ENCODE assay signal across 18 cellular contexts in the genomic region with DNA sequence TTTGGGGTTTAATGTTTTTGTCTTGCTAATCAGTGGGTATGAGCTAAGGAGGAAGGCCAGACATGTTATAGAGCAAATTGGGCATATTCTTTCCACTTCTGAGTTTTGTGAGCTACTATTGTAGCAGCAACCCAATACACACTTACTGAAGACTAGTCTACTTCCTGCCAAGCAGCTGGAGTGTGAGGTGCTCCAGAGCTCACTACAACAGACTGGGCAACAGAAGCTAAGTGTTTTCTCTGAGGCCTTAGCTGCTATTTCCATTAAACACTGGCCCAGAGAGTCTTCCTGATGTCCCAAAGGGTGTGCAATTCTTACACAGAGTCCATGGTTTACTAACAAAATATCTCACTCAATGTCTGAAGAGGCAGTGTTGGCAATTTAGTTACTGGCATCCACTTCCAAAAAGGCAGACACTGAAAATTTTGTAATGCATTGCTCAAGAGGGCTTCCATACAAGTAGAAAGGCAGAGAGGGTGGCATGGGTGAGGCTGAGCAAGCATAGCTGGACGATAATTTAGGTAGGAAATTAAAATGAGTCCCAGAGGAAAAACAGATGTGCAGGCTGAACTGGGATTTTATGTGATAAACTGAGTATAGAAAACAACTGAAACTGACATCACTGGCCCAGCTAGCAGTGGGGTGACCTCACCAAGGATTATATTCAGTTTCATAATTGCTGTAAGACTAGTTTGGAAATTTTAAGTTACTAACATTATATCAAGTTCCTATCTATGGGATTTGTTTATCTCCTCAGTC.
DNase-seq lines count a peak whose midpoint lies in the region; ATAC-seq and TF ChIP-seq lines count a peak whose summit lies in the region.
"Had no signal": no experiment of that assay in that cellular context is flagged by ENCODE, and none has a peak within 500 bp of the region (broad histone marks: within the 10 kb centered on the region; RNA-seq: fewer than 3 reads in every experiment).

No MANE protein-coding gene starts in this region.

- no peaks in the 10 kb centered on the region for H3K27me3 ChIP-seq in DND-41 (ENCODE audit: insufficient read depth, low read length, poor library complexity)
- H3K27me3 ChIP-seq: BLaER1 treated with 17β-estradiol and CSF1 and Interleukin-3, amounts not matched to agents 10 nM and 100 nM; breast epithelium had no signal

- H3K36me3 ChIP-seq in DND-41 (ENCODE audit: insufficient read depth, low read length) = no peaks in the 10 kb centered on the region
- H3K36me3 ChIP-seq: BLaER1 treated with 17β-estradiol and CSF1 and Interleukin-3, amounts not matched to agents 10 nM and 100 nM; breast epithelium; prostate gland had no signal

- TF ChIP-seq POLR2A in erythroblast (IDR thresholded peaks at IDR 0.05; ENCODE audit: low read length) = no peak

- no peak overlapping the region for H3K27ac Mint-ChIP-seq in WTC11
- peak overlapping the region; percentile 22 for H3K27ac Mint-ChIP-seq in memory B cell
- no peak overlapping the region for H3K27ac Mint-ChIP-seq in mesothelial cell of epicardium
- H3K27ac Mint-ChIP-seq: activated T-helper 1 cell treated with anti-CD3 and anti-CD28 coated beads, Interleukin-12 subunit alpha, Interleukin-12 subunit beta, Interleukin-2, Interleukin-4 antibody, amounts not matched to agents 30 ng/mL and 10 ng/mL and 1 ng/mL, durations not matched to agents 14 hours and 24 hours and 36 hours; endodermal cell; stimulated activated naive CD8-positive, alpha-beta T cell treated with anti-CD3 and anti-CD28 coated beads, Interleukin-15, Interleukin-2, amounts not matched to agents 100 ng/mL and 50 ng/mL, for 24 hours had no signal

- H3K79me2 ChIP-seq in DND-41 (ENCODE audit: insufficient read depth, low read length) = no peaks in the 10 kb centered on the region

- peaks cover 7% of the 10 kb centered on the region; the same call in 1 of the 2 replicates for H3K4me1 Mint-ChIP-seq in WTC11
- H3K4me1 Mint-ChIP-seq in memory B cell = no peaks in the 10 kb centered on the region
- H3K4me1 Mint-ChIP-seq in mesothelial cell of epicardium = peaks cover 26% of the 10 kb centered on the region

- no peak overlapping the region for H3K9ac ChIP-seq in DND-41 (ENCODE audit: low read depth, low read length)
- H3K9ac ChIP-seq: BLaER1 treated with 17β-estradiol and CSF1 and Interleukin-3, amounts not matched to agents 10 nM and 100 nM had no signal

- POLR2A ChIA-PET in WTC11 (lab: Charles Lee) = no interaction called here

- no peak overlapping the region for H3K4me3 ChIP-seq in DND-41 (ENCODE audit: low read depth in 1 of 2, low read length in 2 of 2)
- H3K4me3 ChIP-seq: BLaER1 treated with 17β-estradiol and CSF1 and Interleukin-3, amounts not matched to agents 10 nM and 100 nM; breast epithelium; prostate gland had no signal

- H3K27ac ChIP-seq in DND-41 (ENCODE audit: low read length) = no peak overlapping the region
- H3K27ac ChIP-seq: BLaER1 treated with 17β-estradiol and CSF1 and Interleukin-3, amounts not matched to agents 10 nM and 100 nM; breast epithelium; prostate gland had no signal

- ATAC-seq in DND-41 (ENCODE audit: insufficient read depth, low read depth) = peak; percentile 54; the same call in 1 of the 3 replicates
- ATAC-seq in GM18907 (IDR thresholded peaks at IDR 0.05; ENCODE audit: unreplicated experiment) = peak; percentile 59
- ATAC-seq in WTC11 = peak; percentile 62
- no peak for ATAC-seq in memory B cell (ENCODE audit: low read depth)
- ATAC-seq in HG03139 (IDR thresholded peaks at IDR 0.05; ENCODE audit: unreplicated experiment) = no peak
- ATAC-seq: SK-N-SH treated with all-trans-retinoic acid at 6 μM for 48 hours had no signal

- no peaks in the 10 kb centered on the region for H3K9me3 ChIP-seq in DND-41 (ENCODE audit: insufficient read depth, low read length, severe bottlenecking)
- H3K9me3 ChIP-seq: breast epithelium, prostate gland had no signal

- no peaks in the 10 kb centered on the region for H3K4me1 ChIP-seq in DND-41 (ENCODE audit: insufficient read depth, low read length)
- H3K4me1 ChIP-seq: BLaER1 treated with 17β-estradiol and CSF1 and Interleukin-3, amounts not matched to agents 10 nM and 100 nM; breast epithelium; prostate gland had no signal

- H3K9me3 Mint-ChIP-seq in WTC11 = peaks cover 11% of the 10 kb centered on the region
- peaks cover 7% of the 10 kb centered on the region for H3K9me3 Mint-ChIP-seq in memory B cell
- peaks cover 4% of the 10 kb centered on the region for H3K9me3 Mint-ChIP-seq in mesothelial cell of epicardium
- H3K9me3 Mint-ChIP-seq: stimulated activated naive CD8-positive, alpha-beta T cell treated with anti-CD3 and anti-CD28 coated beads, Interleukin-15, Interleukin-2, amounts not matched to agents 100 ng/mL and 50 ng/mL, for 24 hours had no signal

- no peaks in the 10 kb centered on the region for H3K27me3 Mint-ChIP-seq in WTC11 (ENCODE audit: low read depth)
- H3K27me3 Mint-ChIP-seq in memory B cell = no peaks in the 10 kb centered on the region
- no peaks in the 10 kb centered on the region for H3K27me3 Mint-ChIP-seq in mesothelial cell of epicardium (ENCODE audit: low read depth)
- H3K27me3 Mint-ChIP-seq: stimulated activated naive CD8-positive, alpha-beta T cell treated with anti-CD3 and anti-CD28 coated beads, Interleukin-15, Interleukin-2, amounts not matched to agents 100 ng/mL and 50 ng/mL, for 24 hours had no signal

- no peak for DNase-seq in DND-41
- DNase-seq in WTC11 (ENCODE audit: low spot score) = no peak
- DNase-seq in memory B cell (ENCODE audit: low spot score in 2 of 2) = no peak
- no peak for DNase-seq in NCI-H82 (lab: John Stamatoyannopoulos, UW)
- no peak for DNase-seq in mesothelial cell of epicardium (ENCODE audit: low spot score in 2 of 2, unreplicated experiment in 2 of 2)
- no peak for DNase-seq in erythroblast (lab: John Stamatoyannopoulos, UW)
- DNase-seq: activated CD4-positive, alpha-beta T cell treated with anti-CD3 and anti-CD28 coated beads for 1 hour; endodermal cell; NCI-H1092 treated with DMSO at 0.1 percent for 48 hours; stimulated activated CD4-positive, alpha-beta T cell treated with anti-CD3 and anti-CD28 coated beads, Interleukin-4, amount 100 ng/mL, for 1 hour had no signal

- H3K4me2 ChIP-seq in DND-41 (ENCODE audit: insufficient read depth, low read length) = no peak overlapping the region
- H3K4me2 ChIP-seq: BLaER1 treated with 17β-estradiol and CSF1 and Interleukin-3, amounts not matched to agents 10 nM and 100 nM had no signal

- no peaks in the 10 kb centered on the region for H4K20me1 ChIP-seq in DND-41 (ENCODE audit: insufficient read depth, low read length)
- H4K20me1 ChIP-seq: BLaER1 treated with 17β-estradiol and CSF1 and Interleukin-3, amounts not matched to agents 10 nM and 100 nM had no signal

- TF ChIP-seq CTCF in DND-41 (IDR thresholded peaks at IDR 0.05; ENCODE audit: borderline replicate concordance, extremely low read depth, low read length, poor library complexity, severe bottlenecking) (no peak), WTC11 (IDR thresholded peaks at IDR 0.05) (no peak), mesothelial cell of epicardium (IDR thresholded peaks at IDR 0.05; ENCODE audit: unreplicated experiment) (no peak)

- peaks cover 3% of the 10 kb centered on the region for H3K36me3 Mint-ChIP-seq in WTC11
- peaks cover 5% of the 10 kb centered on the region for H3K36me3 Mint-ChIP-seq in memory B cell
- no peaks in the 10 kb centered on the region for H3K36me3 Mint-ChIP-seq in mesothelial cell of epicardium

- H3K4me3 Mint-ChIP-seq in WTC11 (no peak overlapping the region), memory B cell (no peak overlapping the region), mesothelial cell of epicardium (no peak overlapping the region)
- H3K4me3 Mint-ChIP-seq: activated T-helper 1 cell treated with anti-CD3 and anti-CD28 coated beads, Interleukin-12 subunit alpha, Interleukin-12 subunit beta, Interleukin-2, Interleukin-4 antibody, amounts not matched to agents 30 ng/mL and 10 ng/mL and 1 ng/mL, durations not matched to agents 14 hours and 24 hours and 36 hours; endodermal cell; stimulated activated naive CD8-positive, alpha-beta T cell treated with anti-CD3 and anti-CD28 coated beads, Interleukin-15, Interleukin-2, amounts not matched to agents 100 ng/mL and 50 ng/mL, for 24 hours had no signal

- CTCF ChIA-PET in WTC11 (lab: Charles Lee) = no interaction called here

- peak overlapping the region; percentile 17; the same call in 1 of the 2 replicates for H2AFZ ChIP-seq in DND-41 (ENCODE audit: low read depth, low read length)

TF ChIP-seq in WTC11, 78 proteins besides CTCF, POLR2A, EP300 and RAD21 (continues in another document):
- no peak for TF ChIP-seq NFATC4 (CRISPR knock-in tag; IDR thresholded peaks at IDR 0.05)
- TF ChIP-seq, protein P1, sequence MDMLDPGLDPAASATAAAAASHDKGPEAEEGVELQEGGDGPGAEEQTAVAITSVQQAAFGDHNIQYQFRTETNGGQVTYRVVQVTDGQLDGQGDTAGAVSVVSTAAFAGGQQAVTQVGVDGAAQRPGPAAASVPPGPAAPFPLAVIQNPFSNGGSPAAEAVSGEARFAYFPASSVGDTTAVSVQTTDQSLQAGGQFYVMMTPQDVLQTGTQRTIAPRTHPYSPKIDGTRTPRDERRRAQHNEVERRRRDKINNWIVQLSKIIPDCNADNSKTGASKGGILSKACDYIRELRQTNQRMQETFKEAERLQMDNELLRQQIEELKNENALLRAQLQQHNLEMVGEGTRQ (CRISPR knock-in tag; IDR thresholded peaks at IDR 0.05) = no peak
- no peak for TF ChIP-seq JAZF1 (CRISPR knock-in tag; IDR thresholded peaks at IDR 0.05)
- no peak for TF ChIP-seq ELF4 (CRISPR knock-in tag; IDR thresholded peaks at IDR 0.05; ENCODE audit: low read depth)
- no peak for TF ChIP-seq IRF2 (CRISPR knock-in tag; IDR thresholded peaks at IDR 0.05; ENCODE audit: borderline replicate concordance, low read depth)
- TF ChIP-seq ZNF232 (CRISPR knock-in tag; IDR thresholded peaks at IDR 0.05) = no peak
- TF ChIP-seq, protein P2, sequence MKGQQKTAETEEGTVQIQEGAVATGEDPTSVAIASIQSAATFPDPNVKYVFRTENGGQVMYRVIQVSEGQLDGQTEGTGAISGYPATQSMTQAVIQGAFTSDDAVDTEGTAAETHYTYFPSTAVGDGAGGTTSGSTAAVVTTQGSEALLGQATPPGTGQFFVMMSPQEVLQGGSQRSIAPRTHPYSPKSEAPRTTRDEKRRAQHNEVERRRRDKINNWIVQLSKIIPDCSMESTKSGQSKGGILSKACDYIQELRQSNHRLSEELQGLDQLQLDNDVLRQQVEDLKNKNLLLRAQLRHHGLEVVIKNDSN (CRISPR knock-in tag; IDR thresholded peaks at IDR 0.05) = no peak
- TF ChIP-seq, protein P3, sequence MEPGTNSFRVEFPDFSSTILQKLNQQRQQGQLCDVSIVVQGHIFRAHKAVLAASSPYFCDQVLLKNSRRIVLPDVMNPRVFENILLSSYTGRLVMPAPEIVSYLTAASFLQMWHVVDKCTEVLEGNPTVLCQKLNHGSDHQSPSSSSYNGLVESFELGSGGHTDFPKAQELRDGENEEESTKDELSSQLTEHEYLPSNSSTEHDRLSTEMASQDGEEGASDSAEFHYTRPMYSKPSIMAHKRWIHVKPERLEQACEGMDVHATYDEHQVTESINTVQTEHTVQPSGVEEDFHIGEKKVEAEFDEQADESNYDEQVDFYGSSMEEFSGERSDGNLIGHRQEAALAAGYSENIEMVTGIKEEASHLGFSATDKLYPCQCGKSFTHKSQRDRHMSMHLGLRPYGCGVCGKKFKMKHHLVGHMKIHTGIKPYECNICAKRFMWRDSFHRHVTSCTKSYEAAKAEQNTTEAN (CRISPR knock-in tag; IDR thresholded peaks at IDR 0.05) = no peak

Comparison
In these comparisons a context has a peak if more than half of its experiments do, and no peak if none do; other contexts are left out.
1. ATAC-seq: peak in DND-41 (single experiment), GM18907 (single experiment) and WTC11 (single experiment); none in memory B cell (single experiment) and HG03139 (single experiment).